ENCODE assay signal across 20 cellular contexts in the genomic region with DNA sequence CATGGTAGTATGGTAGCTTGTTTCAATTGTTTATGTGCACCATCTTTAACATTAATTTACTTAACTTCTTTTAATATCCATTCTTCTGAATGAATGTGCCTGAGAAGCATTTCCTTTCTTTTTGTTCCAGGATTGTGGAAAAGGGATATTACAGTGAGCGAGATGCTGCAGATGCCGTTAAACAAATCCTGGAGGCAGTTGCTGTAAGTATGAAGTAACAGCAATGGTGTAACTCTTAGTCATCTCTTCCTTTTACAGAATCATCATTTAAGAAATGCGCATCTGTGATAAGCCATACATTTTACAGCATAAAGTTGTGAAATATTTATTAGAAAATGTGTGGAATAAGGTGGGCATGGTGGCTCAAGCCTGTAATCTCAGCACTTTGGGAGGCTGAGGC.
DNase-seq lines count a peak whose midpoint lies in the region; ATAC-seq and TF ChIP-seq lines count a peak whose summit lies in the region.
"Had no signal": no experiment of that assay in that cellular context is flagged by ENCODE, and none has a peak within 500 bp of the region (broad histone marks: within the 10 kb centered on the region; RNA-seq: fewer than 3 reads in every experiment).

No MANE protein-coding gene starts in this region.

- ATAC-seq in right lobe of liver (no peak), GM21576 (IDR thresholded peaks at IDR 0.05; ENCODE audit: unreplicated experiment) (no peak)
- ATAC-seq: GM12878, Right ventricle myocardium inferior had no signal

- intact Hi-C loops in right lobe of liver (cut with DNase I) = no loop called here

- H3K4me3 ChIP-seq in MG63 (no peak overlapping the region), astrocyte of the spinal cord (ENCODE audit: low read depth, low read length) (no peak overlapping the region), right lobe of liver (no peak overlapping the region)
- H3K4me3 ChIP-seq in effector memory CD4-positive, alpha-beta T cell (ENCODE audit: insufficient read depth, low read depth, low read length, poor library complexity, severe bottlenecking) = no peak overlapping the region
- H3K4me3 ChIP-seq: GM12878, left ventricle myocardium inferior, vagina had no signal

- 80% methylated on average over 3 of the region's 3 CpGs for WGBS in right lobe of liver (ENCODE audit: insufficient coverage, low coverage, low lambda C conversion rate, missing lambda C conversion rate)

- no peak for TF ChIP-seq CTCF in astrocyte of the spinal cord (IDR thresholded peaks at IDR 0.05; ENCODE audit: low read depth, low read length)
- no peak for TF ChIP-seq CTCF in right lobe of liver (IDR thresholded peaks at IDR 0.05)

- H3K27me3 ChIP-seq in MG63 = no peaks in the 10 kb centered on the region
- H3K27me3 ChIP-seq in right lobe of liver = no peaks in the 10 kb centered on the region
- no peaks in the 10 kb centered on the region for H3K27me3 ChIP-seq in effector memory CD4-positive, alpha-beta T cell (replicated peaks; ENCODE audit: control insufficient read depth, insufficient read depth, low read length, poor library complexity, severe bottlenecking)
- H3K27me3 ChIP-seq: vagina had no signal

- DNase-seq in EH (ENCODE audit: low read depth) (peak; percentile 76), MG63 (peak; percentile 38), astrocyte of the spinal cord (ENCODE audit: low read depth, low spot score) (peak; percentile 45), iris pigment epithelial cell (ENCODE audit: low read depth) (peak; percentile 77), right lobe of liver (no peak), DMS153 (lab: John Stamatoyannopoulos, UW) (no peak)
- no peak for DNase-seq in effector memory CD4-positive, alpha-beta T cell
- DNase-seq: activated CD4-positive, alpha-beta T cell treated with anti-CD3 and anti-CD28 coated beads, Interleukin-2, amount 10 ng/mL, durations not matched to agents 24 days and 14 days; activated T-cell treated with anti-CD3 and anti-CD28 coated beads, Interleukin-2, amount 50 U/mL, for 24 hours; DND-41; Kasumi-1; left ventricle myocardium inferior; NCI-H2081; NCI-H526 treated with DMSO at 0.1 percent for 48 hours had no signal

- H3K9me3 ChIP-seq in MG63 (no peaks in the 10 kb centered on the region), right lobe of liver (no peaks in the 10 kb centered on the region)
- H3K9me3 ChIP-seq in effector memory CD4-positive, alpha-beta T cell (ENCODE audit: control insufficient read depth, low read length) = no peaks in the 10 kb centered on the region
- H3K9me3 ChIP-seq: left ventricle myocardium inferior, vagina had no signal

- no peak for TF ChIP-seq POLR2A in right lobe of liver (IDR thresholded peaks at IDR 0.05)

- in situ Hi-C loops in astrocyte of the spinal cord (cut with HindIII; ENCODE audit: low sequenced_read_pairs) = no loop called here

- H3K36me3 ChIP-seq in MG63 (no peaks in the 10 kb centered on the region), right lobe of liver (no peaks in the 10 kb centered on the region)
- peaks cover 15% of the 10 kb centered on the region for H3K36me3 ChIP-seq in effector memory CD4-positive, alpha-beta T cell (ENCODE audit: control insufficient read depth, insufficient read depth, low read length)
- H3K36me3 ChIP-seq: left ventricle myocardium inferior, vagina had no signal

- no peaks in the 10 kb centered on the region for H3K4me1 ChIP-seq in right lobe of liver
- H3K4me1 ChIP-seq in effector memory CD4-positive, alpha-beta T cell (ENCODE audit: control insufficient read depth, insufficient read depth, low read length, poor library complexity, severe bottlenecking) = no peaks in the 10 kb centered on the region
- H3K4me1 ChIP-seq: left ventricle myocardium inferior, parathyroid adenoma, vagina had no signal

- no peak overlapping the region for H3K27ac ChIP-seq in right lobe of liver
- H3K27ac ChIP-seq in effector memory CD4-positive, alpha-beta T cell (ENCODE audit: insufficient read depth, low read length, poor library complexity, severe bottlenecking) = no peak overlapping the region
- H3K27ac ChIP-seq: C4-2B, left ventricle myocardium inferior, parathyroid adenoma, vagina had no signal

Comparison
In these comparisons a context has a peak if more than half of its experiments do, and no peak if none do; other contexts are left out.
1. DNase-seq: peak in EH (single experiment), MG63 (single experiment), astrocyte of the spinal cord (single experiment) and iris pigment epithelial cell (single experiment); none in right lobe of liver (0 of 3), effector memory CD4-positive, alpha-beta T cell (0 of 3) and DMS153 (single experiment).